ENCODE assay signal across 1 cellular context in the genomic region with DNA sequence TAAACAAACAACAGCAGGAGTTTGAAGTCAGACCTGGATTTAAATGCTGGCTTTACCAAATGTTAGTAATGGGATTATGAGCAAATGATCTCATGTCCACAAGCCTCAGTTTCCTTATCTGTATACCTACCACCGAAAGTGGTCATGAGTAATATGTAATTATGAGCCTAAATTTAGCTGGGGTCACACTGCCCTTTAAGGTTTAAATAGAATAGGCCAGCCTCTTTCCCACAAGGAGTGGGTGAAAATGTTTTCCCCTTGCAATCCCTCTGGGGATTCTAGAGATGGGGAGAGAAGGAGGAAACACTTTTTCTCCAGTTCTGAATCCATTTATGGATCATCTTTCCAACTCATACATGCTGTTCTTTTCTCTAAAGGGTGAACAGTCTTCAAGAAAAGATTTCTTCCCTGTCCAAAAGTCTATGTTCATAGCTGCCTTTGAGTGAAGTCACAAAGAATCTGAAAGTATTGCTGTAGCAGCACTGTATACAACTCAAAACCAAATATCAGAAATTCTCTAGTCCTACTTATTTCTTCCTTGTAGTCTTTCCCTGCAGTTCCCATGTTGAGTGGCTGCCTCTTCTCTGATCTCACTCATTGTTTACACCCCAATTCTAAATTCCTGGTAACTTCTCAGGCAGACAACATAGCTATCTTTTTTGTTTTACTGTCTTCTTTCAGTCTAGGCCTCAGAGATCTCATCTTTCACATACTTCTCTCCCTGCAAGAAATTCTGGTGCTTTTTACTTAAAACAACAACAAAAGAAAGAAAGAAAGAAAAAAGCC.
TF ChIP-seq lines count a peak whose summit lies in the region.

No MANE protein-coding gene starts in this region.

TF ChIP-seq in HEK293T, 16 proteins besides CTCF, POLR2A, EP300 and RAD21 (continued from another document):
- TF ChIP-seq SP1 (IDR thresholded peaks at IDR 0.05): no peak
- no peak for TF ChIP-seq TARDBP (IDR thresholded peaks at IDR 0.05)
